Comparison of ENCODE assay signal across 8 cellular contexts in the genomic region with DNA sequence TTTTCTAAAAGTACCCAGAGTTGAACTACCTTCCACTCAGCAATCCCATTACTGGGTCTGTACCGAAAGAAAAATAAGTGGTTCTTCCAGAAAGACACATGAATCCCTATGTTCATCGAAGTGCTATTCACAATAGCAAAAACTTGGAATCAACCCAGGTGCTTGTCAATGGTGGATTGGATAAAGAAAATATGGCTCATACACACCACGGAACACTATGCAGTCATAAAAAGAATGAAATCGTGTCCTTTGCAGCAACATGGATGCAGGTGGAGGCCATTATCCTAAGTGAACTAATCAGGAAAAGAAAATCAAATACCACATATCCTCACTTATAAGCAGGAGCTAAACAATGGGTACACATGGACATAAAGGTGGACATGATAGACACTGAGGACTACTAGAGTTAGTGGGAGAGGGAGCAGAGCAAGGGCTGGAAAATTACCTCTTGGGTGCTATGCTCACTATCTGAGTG. TPM values are rescaled to one million over a fixed set of nuclear protein-coding genes. Genes with fewer than 3 reads are reported as not detected.
DNase-seq lines count a peak whose midpoint lies in the region; ATAC-seq and TF ChIP-seq lines count a peak whose summit lies in the region.

No MANE protein-coding gene starts in this region.

- TF ChIP-seq CTCF in left lung (IDR thresholded peaks at IDR 0.05) (no peak), tibial nerve (IDR thresholded peaks at IDR 0.05) (no peak)

- H3K9me3 Mint-ChIP-seq in activated T-cell treated with anti-CD3 and anti-CD28 coated beads, Interleukin-2, amount 50 U/mL, for 72 hours, result no peaks in the 10 kb centered on the region
- no peaks in the 10 kb centered on the region for H3K9me3 Mint-ChIP-seq in activated naive CD4-positive, alpha-beta T cell treated with anti-CD3 and anti-CD28 coated beads, Interleukin-2, amount 50 U/mL, for 72 hours

- no peak for TF ChIP-seq POLR2A in tibial nerve (IDR thresholded peaks at IDR 0.05)

- peaks cover 6% of the 10 kb centered on the region for H3K27me3 Mint-ChIP-seq in activated T-cell treated with anti-CD3 and anti-CD28 coated beads, Interleukin-2, amount 50 U/mL, for 72 hours (ENCODE audit: low read depth)

- peak overlapping the region; percentile 83 to 86 for H3K4me3 Mint-ChIP-seq in activated T-cell treated with anti-CD3 and anti-CD28 coated beads, Interleukin-2, amount 50 U/mL, for 72 hours

- H3K27me3 ChIP-seq in left lung (no peaks in the 10 kb centered on the region), tibial nerve (no peaks in the 10 kb centered on the region)

- no peaks in the 10 kb centered on the region for H3K36me3 ChIP-seq in left lung
- H3K36me3 ChIP-seq in tibial nerve, result no peaks in the 10 kb centered on the region

- no peak for DNase-seq in activated T-cell treated with anti-CD3 and anti-CD28 coated beads, Interleukin-2, amount 50 U/mL, for 72 hours
- DNase-seq in activated T-cell treated with anti-CD3 and anti-CD28 coated beads, Interleukin-2, amount 50 U/mL, for 48 hours, result no peak
- no peak for DNase-seq in activated naive CD4-positive, alpha-beta T cell treated with anti-CD3 and anti-CD28 coated beads, Interleukin-2, amount 50 U/mL, for 72 hours (ENCODE audit: low spot score in 2 of 2)
- DNase-seq in left lung, result no peak
- no peak for DNase-seq in tibial nerve (ENCODE audit: low spot score in 2 of 2)
- no peak for DNase-seq in NCI-H2227 (lab: John Stamatoyannopoulos, UW; ENCODE audit: unreplicated experiment)

- peaks cover 25% of the 10 kb centered on the region for H3K4me1 Mint-ChIP-seq in activated T-cell treated with anti-CD3 and anti-CD28 coated beads, Interleukin-2, amount 50 U/mL, for 72 hours (ENCODE audit: low read depth)

- peak overlapping the region; percentile 42 to 57 for H3K4me3 ChIP-seq in left lung
- H3K4me3 ChIP-seq in tibial nerve, result peak overlapping the region; percentile 43 to 71 (median 50)

- WGBS in tibial nerve, 2 donors, result 7 to 20% methylated on average over 4 of the region's 4 CpGs

- peaks cover 6 to 55% of the 10 kb centered on the region in 2 donors for H3K4me1 ChIP-seq in left lung
- H3K4me1 ChIP-seq in tibial nerve, result peaks cover 0 to 37% (median 14%) of the 10 kb centered on the region in 4 donors

- H3K36me3 Mint-ChIP-seq in activated T-cell treated with anti-CD3 and anti-CD28 coated beads, Interleukin-2, amount 50 U/mL, for 72 hours (ENCODE audit: insufficient read depth in 2 of 2), result no peaks in the 10 kb centered on the region
- no peaks in the 10 kb centered on the region for H3K36me3 Mint-ChIP-seq in activated naive CD4-positive, alpha-beta T cell treated with anti-CD3 and anti-CD28 coated beads, Interleukin-2, amount 50 U/mL, for 72 hours

- ATAC-seq in activated T-cell treated with anti-CD3 and anti-CD28 coated beads, Interleukin-2, amount 50 U/mL, for 72 hours (replicated peaks in 1 of 2), result no peak
- no peak for ATAC-seq in activated naive CD4-positive, alpha-beta T cell treated with anti-CD3 and anti-CD28 coated beads, Interleukin-2, amount 50 U/mL, for 72 hours
- no peak for ATAC-seq in left lung
- no peak for ATAC-seq in GM18502 (IDR thresholded peaks at IDR 0.05; ENCODE audit: poor library complexity, unreplicated experiment)
- no peak for ATAC-seq in GM19023 (IDR thresholded peaks at IDR 0.05; ENCODE audit: unreplicated experiment)

- no peak for TF ChIP-seq EP300 in tibial nerve (IDR thresholded peaks at IDR 0.05)

- peak overlapping the region; percentile 63 for H3K27ac Mint-ChIP-seq in activated T-cell treated with anti-CD3 and anti-CD28 coated beads, Interleukin-2, amount 50 U/mL, for 72 hours
- H3K27ac Mint-ChIP-seq in activated naive CD4-positive, alpha-beta T cell treated with anti-CD3 and anti-CD28 coated beads, Interleukin-2, amount 50 U/mL, for 72 hours, result peak overlapping the region; percentile 36 to 89

- peak overlapping the region; percentile 88 to 97 for H3K27ac ChIP-seq in left lung
- H3K27ac ChIP-seq in tibial nerve, result peak overlapping the region; percentile 44 to 94 (median 92)

- no peaks in the 10 kb centered on the region for H3K9me3 ChIP-seq in left lung
- H3K9me3 ChIP-seq in tibial nerve, result no peaks in the 10 kb centered on the region

- intact Hi-C loops in left lung (cut with DNase I), result no loop called here

RNA-seq across cellular contexts. Expression of gene JUN, which starts 32.9 kb away (rescaled TPM):
- total RNA-seq in activated T-cell treated with anti-CD3 and anti-CD28 coated beads, Interleukin-2, amount 50 U/mL, for 72 hours, result 10 to 100 TPM; 36.5 to 40.5 TPM
- 10 to 100 TPM; 31.7 to 54.8 TPM for total RNA-seq in activated naive CD4-positive, alpha-beta T cell treated with anti-CD3 and anti-CD28 coated beads, Interleukin-2, amount 50 U/mL, for 72 hours
- total RNA-seq in left lung, result 100 to 1,000 TPM; 102 to 135 TPM
- total RNA-seq in tibial nerve, result 100 to 1,000 TPM; 169 to 267 (median 192) TPM
